Comparison of ENCODE assay signal across 9 cellular contexts in the genomic region with DNA sequence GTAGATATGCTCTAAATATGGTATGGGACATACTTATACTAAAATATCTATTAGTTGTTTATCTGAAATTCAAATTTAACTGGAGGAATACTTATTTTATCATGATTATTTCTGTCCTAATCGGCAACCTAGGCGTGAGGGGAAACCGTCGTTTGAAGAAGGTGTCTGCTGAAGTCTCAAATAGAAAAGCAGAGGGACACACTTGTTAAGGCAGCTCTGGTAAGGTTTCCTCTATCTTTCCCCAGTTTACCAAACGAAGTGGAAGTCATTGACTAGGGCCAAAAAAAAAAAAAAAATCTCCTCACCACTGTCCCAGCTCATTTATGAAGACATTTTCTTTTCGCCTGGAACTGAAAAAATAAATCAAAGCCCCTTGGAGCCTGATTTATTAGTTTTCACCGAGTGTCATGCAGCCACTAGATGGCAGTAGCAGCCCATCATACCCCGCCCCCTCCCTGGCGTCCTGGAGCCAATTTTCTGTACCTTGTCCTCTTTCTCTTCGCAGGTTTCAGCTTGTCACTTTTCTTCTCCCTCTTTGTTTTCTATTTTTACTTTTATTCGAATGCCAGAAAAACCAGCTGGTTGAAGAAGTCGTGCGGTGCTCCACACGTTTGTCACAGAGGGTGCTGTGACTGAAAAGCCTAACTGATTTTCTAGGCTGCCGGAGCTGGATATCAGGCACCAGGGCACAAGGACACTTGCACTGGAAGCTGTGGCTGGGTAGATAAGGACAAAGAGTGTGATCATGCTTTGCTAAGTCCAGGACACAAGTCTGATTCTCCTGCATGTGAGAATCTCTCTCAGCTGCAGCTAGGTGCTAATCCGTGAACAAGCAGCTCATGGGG.
DNase-seq lines count a peak whose midpoint lies in the region; ATAC-seq lines count a peak whose summit lies in the region.
"Had no signal": no experiment of that assay in that cellular context is flagged by ENCODE, and none has a peak within 500 bp of the region (broad histone marks: within the 10 kb centered on the region; RNA-seq: fewer than 3 reads in every experiment).

No MANE protein-coding gene starts in this region.

- intact Hi-C loops in activated CD4-positive, alpha-beta memory T cell treated with anti-CD3 and anti-CD28 coated beads for 36 hours (cut with micrococcal nuclease), result no loop called here

- no peaks in the 10 kb centered on the region for H3K36me3 Mint-ChIP-seq in CD8-positive, alpha-beta memory T cell
- no peaks in the 10 kb centered on the region for H3K36me3 Mint-ChIP-seq in activated CD4-positive, alpha-beta memory T cell treated with anti-CD3 and anti-CD28 coated beads for 36 hours
- H3K36me3 Mint-ChIP-seq in effector memory CD8-positive, alpha-beta T cell (ENCODE audit: insufficient read depth), result no peaks in the 10 kb centered on the region
- H3K36me3 Mint-ChIP-seq: activated naive CD4-positive, alpha-beta T cell treated with anti-CD3 and anti-CD28 coated beads, Interleukin-2, amount 50 U/mL, for 24 hours had no signal

- H3K9me3 ChIP-seq in CD8-positive, alpha-beta memory T cell (ENCODE audit: low read length), result no peaks in the 10 kb centered on the region

- H4K8ac ChIP-seq in mesendoderm (ENCODE audit: low read depth, low read length), result no peak overlapping the region

- H3K27me3 ChIP-seq in CD8-positive, alpha-beta memory T cell (ENCODE audit: insufficient read depth, low read length, poor library complexity, severe bottlenecking), result no peaks in the 10 kb centered on the region
- H3K27me3 ChIP-seq in mesendoderm (ENCODE audit: insufficient read depth, low read length, poor library complexity), result no peaks in the 10 kb centered on the region

- CTCF ChIA-PET in CD8-positive, alpha-beta memory T cell (lab: Charles Lee), result interaction anchor here (0.7 to 1.2 kb wide), 7 partner anchors 11 to 881 kb away, joined by 3 to 4 read pairs (median 3); no protein-coding TSS in a partner anchor
- CTCF ChIA-PET in activated CD4-positive, alpha-beta memory T cell treated with anti-CD3 and anti-CD28 coated beads for 36 hours (lab: Charles Lee), result interaction anchor here (0.6 to 5.2 kb wide), 25 partner anchors 8 to 1238 kb away, joined by 3 to 26 read pairs (median 4); no protein-coding TSS in a partner anchor

- POLR2A ChIA-PET in CD8-positive, alpha-beta memory T cell (lab: Charles Lee), result no interaction called here
- POLR2A ChIA-PET in activated CD4-positive, alpha-beta memory T cell treated with anti-CD3 and anti-CD28 coated beads for 36 hours (lab: Charles Lee), result no interaction called here

- ATAC-seq in GM19452 (IDR thresholded peaks at IDR 0.05; ENCODE audit: unreplicated experiment) (peak; percentile 90), HG03571 (IDR thresholded peaks at IDR 0.05; ENCODE audit: unreplicated experiment) (peak; percentile 73)
- peak; percentile 53 for ATAC-seq in effector memory CD8-positive, alpha-beta T cell (replicated peaks)

- no peak overlapping the region for H4K5ac ChIP-seq in mesendoderm (ENCODE audit: low read length)

- H3K27me3 Mint-ChIP-seq in CD8-positive, alpha-beta memory T cell, result peaks cover 7 to 9% of the 10 kb centered on the region in 2 donors
- peaks cover 12% of the 10 kb centered on the region for H3K27me3 Mint-ChIP-seq in activated CD4-positive, alpha-beta memory T cell treated with anti-CD3 and anti-CD28 coated beads for 36 hours
- peaks cover 0 to 16% of the 10 kb centered on the region in 2 donors for H3K27me3 Mint-ChIP-seq in effector memory CD8-positive, alpha-beta T cell

- H3K4me1 Mint-ChIP-seq in CD8-positive, alpha-beta memory T cell, result peaks cover 3 to 8% (median 4%) of the 10 kb centered on the region in 3 donors
- H3K4me1 Mint-ChIP-seq in activated CD4-positive, alpha-beta memory T cell treated with anti-CD3 and anti-CD28 coated beads for 36 hours (ENCODE audit: low read depth), result no peaks in the 10 kb centered on the region
- H3K4me1 Mint-ChIP-seq in effector memory CD8-positive, alpha-beta T cell (ENCODE audit: low read depth in 2 of 2), result peaks cover 0 to 1% of the 10 kb centered on the region in 2 donors

- no peak overlapping the region for H3K4me3 ChIP-seq in CD8-positive, alpha-beta memory T cell (ENCODE audit: low read length)
- no peak overlapping the region for H3K4me3 ChIP-seq in mesendoderm (ENCODE audit: low read length)

- H3K4me3 Mint-ChIP-seq in CD8-positive, alpha-beta memory T cell, result peak overlapping the region in 1 of 7 donors; percentile 61
- H3K4me3 Mint-ChIP-seq in activated CD4-positive, alpha-beta memory T cell treated with anti-CD3 and anti-CD28 coated beads for 36 hours, result no peak overlapping the region
- peak overlapping the region in 1 of 2 donors; percentile 26 for H3K4me3 Mint-ChIP-seq in effector memory CD8-positive, alpha-beta T cell
- H3K4me3 Mint-ChIP-seq: activated naive CD4-positive, alpha-beta T cell treated with anti-CD3 and anti-CD28 coated beads, Interleukin-2, amount 50 U/mL, for 24 hours had no signal

- no peaks in the 10 kb centered on the region for H3K9me3 Mint-ChIP-seq in CD8-positive, alpha-beta memory T cell
- H3K9me3 Mint-ChIP-seq in activated CD4-positive, alpha-beta memory T cell treated with anti-CD3 and anti-CD28 coated beads for 36 hours, result no peaks in the 10 kb centered on the region
- no peaks in the 10 kb centered on the region for H3K9me3 Mint-ChIP-seq in effector memory CD8-positive, alpha-beta T cell
- H3K9me3 Mint-ChIP-seq: activated naive CD4-positive, alpha-beta T cell treated with anti-CD3 and anti-CD28 coated beads, Interleukin-2, amount 50 U/mL, for 24 hours had no signal

- H3K4me1 ChIP-seq in CD8-positive, alpha-beta memory T cell (ENCODE audit: insufficient read depth, low read length), result no peaks in the 10 kb centered on the region
- H3K4me1 ChIP-seq in mesendoderm (ENCODE audit: control insufficient read depth, low read depth, low read length), result peaks cover 1% of the 10 kb centered on the region

- H3K4me2 ChIP-seq in mesendoderm (ENCODE audit: low read length), result no peak overlapping the region

- H3K27ac Mint-ChIP-seq in CD8-positive, alpha-beta memory T cell, result no peak overlapping the region
- H3K27ac Mint-ChIP-seq in activated CD4-positive, alpha-beta memory T cell treated with anti-CD3 and anti-CD28 coated beads for 36 hours, result no peak overlapping the region
- H3K27ac Mint-ChIP-seq in effector memory CD8-positive, alpha-beta T cell, result no peak overlapping the region
- H3K27ac Mint-ChIP-seq: activated naive CD4-positive, alpha-beta T cell treated with anti-CD3 and anti-CD28 coated beads, Interleukin-2, amount 50 U/mL, for 24 hours had no signal

- H3K56ac ChIP-seq in mesendoderm (ENCODE audit: low read length), result no peak overlapping the region

- no peak overlapping the region for H2BK120ac ChIP-seq in mesendoderm (ENCODE audit: low read depth, low read length)

- no peak overlapping the region for H3K9ac ChIP-seq in mesendoderm (ENCODE audit: low read length)

- H2BK15ac ChIP-seq in mesendoderm (replicated peaks; ENCODE audit: low read depth), result no peak overlapping the region

- DNase-seq in CD8-positive, alpha-beta memory T cell, result peak; percentile 12 to 58 (median 18)
- DNase-seq in NCI-H526 treated with DMSO at 0.1 percent for 48 hours (lab: John Stamatoyannopoulos, UW) (peak; percentile 53), mesendoderm (peak; percentile 89)
- DNase-seq in activated CD4-positive, alpha-beta memory T cell treated with anti-CD3 and anti-CD28 coated beads for 36 hours, result peak; percentile 72
- peak; percentile 12 to 35 (median 31) for DNase-seq in effector memory CD8-positive, alpha-beta T cell
- peak; percentile 82 for DNase-seq in stimulated activated CD8-positive, alpha-beta memory T cell treated with anti-CD3 and anti-CD28 coated beads, Interleukin-4, amount 100 ng/mL, for 48 hours

- H2AK5ac ChIP-seq in mesendoderm (ENCODE audit: low read length), result no peak overlapping the region

- no peak overlapping the region for H3K27ac ChIP-seq in CD8-positive, alpha-beta memory T cell (ENCODE audit: low read depth, low read length)
- no peak overlapping the region for H3K27ac ChIP-seq in mesendoderm (ENCODE audit: low read depth, low read length)

- no peak overlapping the region for H2BK5ac ChIP-seq in mesendoderm (ENCODE audit: low read length)

- no peak overlapping the region for H3K23ac ChIP-seq in mesendoderm (ENCODE audit: low read length)

- WGBS in mesendoderm (ENCODE audit: extremely low coverage, insufficient coverage, low lambda C conversion rate), result no CpG with 5 or more reads among the region's 16 CpGs

- no peaks in the 10 kb centered on the region for H3K36me3 ChIP-seq in CD8-positive, alpha-beta memory T cell (ENCODE audit: insufficient read depth, low read length)
- no peaks in the 10 kb centered on the region for H3K36me3 ChIP-seq in mesendoderm (ENCODE audit: control insufficient read depth, insufficient read depth, low read length)

- no peak overlapping the region for H3K4ac ChIP-seq in mesendoderm (ENCODE audit: low read depth, low read length)

- no peak overlapping the region for H3K18ac ChIP-seq in mesendoderm (ENCODE audit: low read length)

- H3K79me2 ChIP-seq in mesendoderm (ENCODE audit: control insufficient read depth, insufficient read depth, low read length), result no peaks in the 10 kb centered on the region

- no peaks in the 10 kb centered on the region for H3K79me1 ChIP-seq in mesendoderm (ENCODE audit: low read length)

Comparison
In these comparisons a context has a peak if more than half of its experiments do, and no peak if none do; other contexts are left out.
1. DNase-seq: peak in every context shown above with its lines; median percentile 89 in mesendoderm; 82 in stimulated activated CD8-positive, alpha-beta memory T cell treated with anti-CD3 and anti-CD28 coated beads, Interleukin-4, amount 100 ng/mL, for 48 hours; 72 in activated CD4-positive, alpha-beta memory T cell treated with anti-CD3 and anti-CD28 coated beads for 36 hours; 53 in NCI-H526 treated with DMSO at 0.1 percent for 48 hours; 31 in effector memory CD8-positive, alpha-beta T cell; 18 in CD8-positive, alpha-beta memory T cell.